Comparison of ENCODE assay signal across 2 cellular contexts in the genomic region with DNA sequence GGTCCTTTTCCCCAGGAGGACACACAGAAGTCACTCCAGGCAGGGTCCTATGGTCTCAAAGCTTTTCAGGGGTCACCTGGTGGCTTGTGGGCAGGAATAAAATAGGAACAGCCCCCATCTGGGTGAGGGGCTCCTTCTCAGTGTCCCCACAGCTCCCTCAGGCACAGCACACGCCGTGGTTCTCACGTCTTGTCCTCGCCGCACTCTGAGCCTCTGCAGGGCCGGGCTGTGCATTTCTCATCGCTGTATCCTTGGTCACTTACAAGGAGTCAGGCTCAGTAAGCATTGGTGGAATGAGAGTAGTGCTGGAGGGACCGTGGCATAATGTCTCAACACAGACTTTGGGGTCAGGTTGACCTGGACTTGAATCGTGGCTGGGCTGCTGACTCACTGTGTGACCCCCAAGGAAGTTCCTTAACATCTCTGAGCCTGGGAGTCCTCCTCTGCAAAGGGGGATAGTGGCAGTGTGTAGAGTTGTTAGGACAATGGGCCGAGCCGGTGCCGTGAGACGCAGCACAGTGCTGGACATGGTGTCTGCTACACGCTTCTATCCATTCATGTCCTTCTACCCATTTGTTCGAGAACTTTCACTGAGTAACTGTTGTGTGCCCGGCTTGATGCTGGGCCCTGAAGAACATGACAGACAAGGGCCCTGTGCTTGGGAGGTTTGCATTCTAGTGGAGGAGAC.
TF ChIP-seq lines count a peak whose summit lies in the region.

No MANE protein-coding gene starts in this region.

TF ChIP-seq in HepG2, 621 proteins besides CTCF, POLR2A, EP300 and RAD21:
- peak; percentile 74 for TF ChIP-seq ZNF768 (CRISPR knock-in tag; IDR thresholded peaks at IDR 0.05)
- TF ChIP-seq, protein P1, sequence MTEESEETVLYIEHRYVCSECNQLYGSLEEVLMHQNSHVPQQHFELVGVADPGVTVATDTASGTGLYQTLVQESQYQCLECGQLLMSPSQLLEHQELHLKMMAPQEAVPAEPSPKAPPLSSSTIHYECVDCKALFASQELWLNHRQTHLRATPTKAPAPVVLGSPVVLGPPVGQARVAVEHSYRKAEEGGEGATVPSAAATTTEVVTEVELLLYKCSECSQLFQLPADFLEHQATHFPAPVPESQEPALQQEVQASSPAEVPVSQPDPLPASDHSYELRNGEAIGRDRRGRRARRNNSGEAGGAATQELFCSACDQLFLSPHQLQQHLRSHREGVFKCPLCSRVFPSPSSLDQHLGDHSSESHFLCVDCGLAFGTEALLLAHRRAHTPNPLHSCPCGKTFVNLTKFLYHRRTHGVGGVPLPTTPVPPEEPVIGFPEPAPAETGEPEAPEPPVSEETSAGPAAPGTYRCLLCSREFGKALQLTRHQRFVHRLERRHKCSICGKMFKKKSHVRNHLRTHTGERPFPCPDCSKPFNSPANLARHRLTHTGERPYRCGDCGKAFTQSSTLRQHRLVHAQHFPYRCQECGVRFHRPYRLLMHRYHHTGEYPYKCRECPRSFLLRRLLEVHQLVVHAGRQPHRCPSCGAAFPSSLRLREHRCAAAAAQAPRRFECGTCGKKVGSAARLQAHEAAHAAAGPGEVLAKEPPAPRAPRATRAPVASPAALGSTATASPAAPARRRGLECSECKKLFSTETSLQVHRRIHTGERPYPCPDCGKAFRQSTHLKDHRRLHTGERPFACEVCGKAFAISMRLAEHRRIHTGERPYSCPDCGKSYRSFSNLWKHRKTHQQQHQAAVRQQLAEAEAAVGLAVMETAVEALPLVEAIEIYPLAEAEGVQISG (CRISPR knock-in tag; IDR thresholded peaks at IDR 0.05), result no peak
- no peak for TF ChIP-seq BORCS8-MEF2B (CRISPR knock-in tag; IDR thresholded peaks at IDR 0.05)
- TF ChIP-seq KAT2B (IDR thresholded peaks at IDR 0.05; ENCODE audit: borderline replicate concordance, low read depth, low read length), result no peak
- TF ChIP-seq U2AF1 (optimal IDR thresholded peaks at IDR 0.05; ENCODE audit: low read depth, low read length), result no peak

TF ChIP-seq in H1, 55 proteins besides CTCF, POLR2A, EP300 and RAD21:
- no peak for TF ChIP-seq CHD2 (IDR thresholded peaks at IDR 0.05; ENCODE audit: low read length)
- TF ChIP-seq CBX5 (IDR thresholded peaks at IDR 0.05; ENCODE audit: low read depth, low read length), result no peak
- TF ChIP-seq TEAD4 (IDR thresholded peaks at IDR 0.05; ENCODE audit: low read depth, low read length), result no peak
- TF ChIP-seq SUZ12 (IDR thresholded peaks at IDR 0.05; ENCODE audit: low read length), result no peak
- TF ChIP-seq PHF8 (conservative IDR thresholded peaks at IDR 0.05; ENCODE audit: low read depth, low read length), result no peak
- no peak for TF ChIP-seq NANOG (IDR thresholded peaks at IDR 0.05; ENCODE audit: insufficient read depth, low read depth, low read length, poor library complexity, severe bottlenecking)
- TF ChIP-seq, protein P2, sequence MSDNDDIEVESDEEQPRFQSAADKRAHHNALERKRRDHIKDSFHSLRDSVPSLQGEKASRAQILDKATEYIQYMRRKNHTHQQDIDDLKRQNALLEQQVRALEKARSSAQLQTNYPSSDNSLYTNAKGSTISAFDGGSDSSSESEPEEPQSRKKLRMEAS (IDR thresholded peaks at IDR 0.05), result no peak
- TF ChIP-seq, protein P3, sequence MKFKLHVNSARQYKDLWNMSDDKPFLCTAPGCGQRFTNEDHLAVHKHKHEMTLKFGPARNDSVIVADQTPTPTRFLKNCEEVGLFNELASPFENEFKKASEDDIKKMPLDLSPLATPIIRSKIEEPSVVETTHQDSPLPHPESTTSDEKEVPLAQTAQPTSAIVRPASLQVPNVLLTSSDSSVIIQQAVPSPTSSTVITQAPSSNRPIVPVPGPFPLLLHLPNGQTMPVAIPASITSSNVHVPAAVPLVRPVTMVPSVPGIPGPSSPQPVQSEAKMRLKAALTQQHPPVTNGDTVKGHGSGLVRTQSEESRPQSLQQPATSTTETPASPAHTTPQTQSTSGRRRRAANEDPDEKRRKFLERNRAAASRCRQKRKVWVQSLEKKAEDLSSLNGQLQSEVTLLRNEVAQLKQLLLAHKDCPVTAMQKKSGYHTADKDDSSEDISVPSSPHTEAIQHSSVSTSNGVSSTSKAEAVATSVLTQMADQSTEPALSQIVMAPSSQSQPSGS (IDR thresholded peaks at IDR 0.05; ENCODE audit: low read length), result no peak
- TF ChIP-seq SP4 (IDR thresholded peaks at IDR 0.05; ENCODE audit: low read length), result no peak
- TF ChIP-seq KDM5A (IDR thresholded peaks at IDR 0.05; ENCODE audit: low read length), result no peak
- no peak for TF ChIP-seq EZH2 (IDR thresholded peaks at IDR 0.05; ENCODE audit: low read depth, low read length, severe bottlenecking)
- no peak for TF ChIP-seq CEBPB (IDR thresholded peaks at IDR 0.05; ENCODE audit: low read depth, low read length)
- no peak for TF ChIP-seq TCF12 (IDR thresholded peaks at IDR 0.05; ENCODE audit: low read depth, low read length)
- TF ChIP-seq, protein P4, sequence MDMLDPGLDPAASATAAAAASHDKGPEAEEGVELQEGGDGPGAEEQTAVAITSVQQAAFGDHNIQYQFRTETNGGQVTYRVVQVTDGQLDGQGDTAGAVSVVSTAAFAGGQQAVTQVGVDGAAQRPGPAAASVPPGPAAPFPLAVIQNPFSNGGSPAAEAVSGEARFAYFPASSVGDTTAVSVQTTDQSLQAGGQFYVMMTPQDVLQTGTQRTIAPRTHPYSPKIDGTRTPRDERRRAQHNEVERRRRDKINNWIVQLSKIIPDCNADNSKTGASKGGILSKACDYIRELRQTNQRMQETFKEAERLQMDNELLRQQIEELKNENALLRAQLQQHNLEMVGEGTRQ (IDR thresholded peaks at IDR 0.05; ENCODE audit: low read length), result no peak
- no peak for TF ChIP-seq CBX8 (IDR thresholded peaks at IDR 0.05; ENCODE audit: borderline replicate concordance, low read depth, low read length)
- TF ChIP-seq, protein P5, sequence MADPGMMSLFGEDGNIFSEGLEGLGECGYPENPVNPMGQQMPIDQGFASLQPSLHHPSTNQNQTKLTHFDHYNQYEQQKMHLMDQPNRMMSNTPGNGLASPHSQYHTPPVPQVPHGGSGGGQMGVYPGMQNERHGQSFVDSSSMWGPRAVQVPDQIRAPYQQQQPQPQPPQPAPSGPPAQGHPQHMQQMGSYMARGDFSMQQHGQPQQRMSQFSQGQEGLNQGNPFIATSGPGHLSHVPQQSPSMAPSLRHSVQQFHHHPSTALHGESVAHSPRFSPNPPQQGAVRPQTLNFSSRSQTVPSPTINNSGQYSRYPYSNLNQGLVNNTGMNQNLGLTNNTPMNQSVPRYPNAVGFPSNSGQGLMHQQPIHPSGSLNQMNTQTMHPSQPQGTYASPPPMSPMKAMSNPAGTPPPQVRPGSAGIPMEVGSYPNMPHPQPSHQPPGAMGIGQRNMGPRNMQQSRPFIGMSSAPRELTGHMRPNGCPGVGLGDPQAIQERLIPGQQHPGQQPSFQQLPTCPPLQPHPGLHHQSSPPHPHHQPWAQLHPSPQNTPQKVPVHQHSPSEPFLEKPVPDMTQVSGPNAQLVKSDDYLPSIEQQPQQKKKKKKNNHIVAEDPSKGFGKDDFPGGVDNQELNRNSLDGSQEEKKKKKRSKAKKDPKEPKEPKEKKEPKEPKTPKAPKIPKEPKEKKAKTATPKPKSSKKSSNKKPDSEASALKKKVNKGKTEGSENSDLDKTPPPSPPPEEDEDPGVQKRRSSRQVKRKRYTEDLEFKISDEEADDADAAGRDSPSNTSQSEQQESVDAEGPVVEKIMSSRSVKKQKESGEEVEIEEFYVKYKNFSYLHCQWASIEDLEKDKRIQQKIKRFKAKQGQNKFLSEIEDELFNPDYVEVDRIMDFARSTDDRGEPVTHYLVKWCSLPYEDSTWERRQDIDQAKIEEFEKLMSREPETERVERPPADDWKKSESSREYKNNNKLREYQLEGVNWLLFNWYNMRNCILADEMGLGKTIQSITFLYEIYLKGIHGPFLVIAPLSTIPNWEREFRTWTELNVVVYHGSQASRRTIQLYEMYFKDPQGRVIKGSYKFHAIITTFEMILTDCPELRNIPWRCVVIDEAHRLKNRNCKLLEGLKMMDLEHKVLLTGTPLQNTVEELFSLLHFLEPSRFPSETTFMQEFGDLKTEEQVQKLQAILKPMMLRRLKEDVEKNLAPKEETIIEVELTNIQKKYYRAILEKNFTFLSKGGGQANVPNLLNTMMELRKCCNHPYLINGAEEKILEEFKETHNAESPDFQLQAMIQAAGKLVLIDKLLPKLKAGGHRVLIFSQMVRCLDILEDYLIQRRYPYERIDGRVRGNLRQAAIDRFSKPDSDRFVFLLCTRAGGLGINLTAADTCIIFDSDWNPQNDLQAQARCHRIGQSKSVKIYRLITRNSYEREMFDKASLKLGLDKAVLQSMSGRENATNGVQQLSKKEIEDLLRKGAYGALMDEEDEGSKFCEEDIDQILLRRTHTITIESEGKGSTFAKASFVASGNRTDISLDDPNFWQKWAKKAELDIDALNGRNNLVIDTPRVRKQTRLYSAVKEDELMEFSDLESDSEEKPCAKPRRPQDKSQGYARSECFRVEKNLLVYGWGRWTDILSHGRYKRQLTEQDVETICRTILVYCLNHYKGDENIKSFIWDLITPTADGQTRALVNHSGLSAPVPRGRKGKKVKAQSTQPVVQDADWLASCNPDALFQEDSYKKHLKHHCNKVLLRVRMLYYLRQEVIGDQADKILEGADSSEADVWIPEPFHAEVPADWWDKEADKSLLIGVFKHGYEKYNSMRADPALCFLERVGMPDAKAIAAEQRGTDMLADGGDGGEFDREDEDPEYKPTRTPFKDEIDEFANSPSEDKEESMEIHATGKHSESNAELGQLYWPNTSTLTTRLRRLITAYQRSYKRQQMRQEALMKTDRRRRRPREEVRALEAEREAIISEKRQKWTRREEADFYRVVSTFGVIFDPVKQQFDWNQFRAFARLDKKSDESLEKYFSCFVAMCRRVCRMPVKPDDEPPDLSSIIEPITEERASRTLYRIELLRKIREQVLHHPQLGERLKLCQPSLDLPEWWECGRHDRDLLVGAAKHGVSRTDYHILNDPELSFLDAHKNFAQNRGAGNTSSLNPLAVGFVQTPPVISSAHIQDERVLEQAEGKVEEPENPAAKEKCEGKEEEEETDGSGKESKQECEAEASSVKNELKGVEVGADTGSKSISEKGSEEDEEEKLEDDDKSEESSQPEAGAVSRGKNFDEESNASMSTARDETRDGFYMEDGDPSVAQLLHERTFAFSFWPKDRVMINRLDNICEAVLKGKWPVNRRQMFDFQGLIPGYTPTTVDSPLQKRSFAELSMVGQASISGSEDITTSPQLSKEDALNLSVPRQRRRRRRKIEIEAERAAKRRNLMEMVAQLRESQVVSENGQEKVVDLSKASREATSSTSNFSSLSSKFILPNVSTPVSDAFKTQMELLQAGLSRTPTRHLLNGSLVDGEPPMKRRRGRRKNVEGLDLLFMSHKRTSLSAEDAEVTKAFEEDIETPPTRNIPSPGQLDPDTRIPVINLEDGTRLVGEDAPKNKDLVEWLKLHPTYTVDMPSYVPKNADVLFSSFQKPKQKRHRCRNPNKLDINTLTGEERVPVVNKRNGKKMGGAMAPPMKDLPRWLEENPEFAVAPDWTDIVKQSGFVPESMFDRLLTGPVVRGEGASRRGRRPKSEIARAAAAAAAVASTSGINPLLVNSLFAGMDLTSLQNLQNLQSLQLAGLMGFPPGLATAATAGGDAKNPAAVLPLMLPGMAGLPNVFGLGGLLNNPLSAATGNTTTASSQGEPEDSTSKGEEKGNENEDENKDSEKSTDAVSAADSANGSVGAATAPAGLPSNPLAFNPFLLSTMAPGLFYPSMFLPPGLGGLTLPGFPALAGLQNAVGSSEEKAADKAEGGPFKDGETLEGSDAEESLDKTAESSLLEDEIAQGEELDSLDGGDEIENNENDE (IDR thresholded peaks at IDR 0.05; ENCODE audit: insufficient replicate concordance, low read length), result no peak
- TF ChIP-seq RBBP5 (IDR thresholded peaks at IDR 0.05; ENCODE audit: borderline replicate concordance, low read depth, low read length), result no peak
